ENCODE assay signal across 8 cellular contexts in genomic region chr3:13414040-13414729, GRCh38. TPM values are rescaled to one million over a fixed set of nuclear protein-coding genes. Genes with fewer than 3 reads are reported as not detected.
DNase-seq lines count a peak whose midpoint lies in the region; ATAC-seq and TF ChIP-seq lines count a peak whose summit lies in the region.

No MANE protein-coding gene starts in this region.

- H3K9me2 ChIP-seq in DOHH2 (replicated peaks; ENCODE audit: control insufficient read depth, low read length) = no peaks in the 10 kb centered on the region

- peaks cover 30% of the 10 kb centered on the region for H3F3A ChIP-seq in DOHH2 (ENCODE audit: control insufficient read depth, insufficient read depth)

- H3K27me3 Mint-ChIP-seq in activated CD4-positive, alpha-beta T cell treated with anti-CD3 and anti-CD28 coated beads for 36 hours = no peaks in the 10 kb centered on the region
- peaks cover 8% of the 10 kb centered on the region for H3K27me3 Mint-ChIP-seq in endodermal cell (ENCODE audit: insufficient read depth)

- DNase-seq in HL-60 (ENCODE audit: low read depth in 1 of 2, low spot score in 1 of 2) = peak; percentile 92 to 98
- DNase-seq in activated CD4-positive, alpha-beta T cell treated with anti-CD3 and anti-CD28 coated beads for 36 hours = peak; percentile 83
- DNase-seq in endodermal cell = no peak
- peak; percentile 53 to 58 for DNase-seq in stimulated activated CD4-positive, alpha-beta T cell treated with anti-CD3 and anti-CD28 coated beads, Interleukin-4, amount 100 ng/mL, for 4 hours
- no peak for DNase-seq in NCI-H2227 treated with DMSO at 0.1 percent for 48 hours (lab: John Stamatoyannopoulos, UW)
- no peak for DNase-seq in GM03348 (ENCODE audit: low spot score)

- H3K27ac Mint-ChIP-seq in activated CD4-positive, alpha-beta T cell treated with anti-CD3 and anti-CD28 coated beads for 36 hours = peak overlapping the region; percentile 96
- H3K27ac Mint-ChIP-seq in endodermal cell = peak overlapping the region; percentile 57

- peaks cover 99% of the 10 kb centered on the region for H3K79me2 ChIP-seq in DOHH2 (ENCODE audit: control insufficient read depth, low read length)

- H3K4me1 ChIP-seq in DOHH2 (ENCODE audit: control insufficient read depth, low read length) = peaks cover 58% of the 10 kb centered on the region
- H3K4me1 ChIP-seq in endodermal cell (ENCODE audit: control insufficient read depth, insufficient read depth, low read length) = no peaks in the 10 kb centered on the region

- peaks cover 43% of the 10 kb centered on the region for H3K36me3 Mint-ChIP-seq in activated CD4-positive, alpha-beta T cell treated with anti-CD3 and anti-CD28 coated beads for 36 hours (ENCODE audit: low read depth)
- peaks cover under 1% of the 10 kb centered on the region for H3K36me3 Mint-ChIP-seq in endodermal cell (ENCODE audit: low read depth)

- H3K4me2 ChIP-seq in DOHH2 (ENCODE audit: low read length) = peak overlapping the region; percentile 88

- H3K27ac ChIP-seq in DOHH2 (ENCODE audit: low read depth, low read length) (peak overlapping the region; percentile 80), HL-60 (replicated peaks) (peak overlapping the region; percentile 81), endodermal cell (ENCODE audit: low read depth, low read length) (no peak overlapping the region)

- 89 to 98% methylated on average over 6 to 14 of the region's 14 CpGs for WGBS in endodermal cell (ENCODE audit: insufficient coverage in 1 of 2, insufficient read length in 1 of 2), 2 experiments

- H3K9me3 Mint-ChIP-seq in activated CD4-positive, alpha-beta T cell treated with anti-CD3 and anti-CD28 coated beads for 36 hours (ENCODE audit: low read depth) = no peaks in the 10 kb centered on the region
- no peaks in the 10 kb centered on the region for H3K9me3 Mint-ChIP-seq in endodermal cell

- no peak overlapping the region for H3K9ac ChIP-seq in endodermal cell (ENCODE audit: extremely low read depth, low read length, poor library complexity, severe bottlenecking)

- CTCF ChIA-PET in activated CD4-positive, alpha-beta T cell treated with anti-CD3 and anti-CD28 coated beads for 36 hours (lab: Charles Lee) = interaction anchor here (1.2 kb wide), 1 partner anchor 70 kb away, joined by 3 read pairs; no protein-coding TSS in a partner anchor

- peaks cover 21% of the 10 kb centered on the region for H4K20me1 ChIP-seq in DOHH2 (ENCODE audit: control insufficient read depth, insufficient read depth, low read depth, low read length)

- intact Hi-C loops in activated CD4-positive, alpha-beta T cell treated with anti-CD3 and anti-CD28 coated beads for 36 hours (cut with DNase I, micrococcal nuclease) = loop anchor here in 1 of 2 experiments (1.0 to 10.0 kb wide), 3 partner anchors 37 to 991 kb away; partner anchors contain the start of genes LSM3, SLC6A6 and XPC

- TF ChIP-seq CTCF in DOHH2 (IDR thresholded peaks at IDR 0.05; ENCODE audit: low read depth, low read length, poor library complexity, severe bottlenecking) (no peak), HL-60 (IDR thresholded peaks at IDR 0.05; ENCODE audit: insufficient read depth, low read length) (no peak), endodermal cell (conservative IDR thresholded peaks at IDR 0.05) (no peak)

- peak; percentile 90 for ATAC-seq in GM21390 (IDR thresholded peaks at IDR 0.05; ENCODE audit: unreplicated experiment)
- ATAC-seq in activated CD4-positive, alpha-beta T cell treated with anti-CD3 and anti-CD28 coated beads for 36 hours = peak; percentile 86

- H3K9me3 ChIP-seq in DOHH2 (ENCODE audit: control insufficient read depth, insufficient read depth, low read length) (peaks cover 3% of the 10 kb centered on the region), endodermal cell (ENCODE audit: control insufficient read depth, low read length) (no peaks in the 10 kb centered on the region)

- H3K36me3 ChIP-seq in DOHH2 (ENCODE audit: control insufficient read depth, low read length) (peaks cover 66% of the 10 kb centered on the region), endodermal cell (ENCODE audit: control insufficient read depth, insufficient read depth, low read length) (no peaks in the 10 kb centered on the region)

- POLR2A ChIA-PET in activated CD4-positive, alpha-beta T cell treated with anti-CD3 and anti-CD28 coated beads for 36 hours (lab: Charles Lee) = no interaction called here

- H3K4me3 ChIP-seq in DOHH2 (ENCODE audit: low read length) = peak overlapping the region; percentile 88
- H3K4me3 ChIP-seq in HL-60 (replicated peaks; ENCODE audit: insufficient read depth, low read length) = peak overlapping the region; percentile 9; the same call in 1 of the 2 replicates
- no peak overlapping the region for H3K4me3 ChIP-seq in endodermal cell (ENCODE audit: low read length)

- H3K4me1 Mint-ChIP-seq in activated CD4-positive, alpha-beta T cell treated with anti-CD3 and anti-CD28 coated beads for 36 hours = peaks cover 51% of the 10 kb centered on the region
- H3K4me1 Mint-ChIP-seq in endodermal cell = peaks cover 12% of the 10 kb centered on the region

- H3K27me3 ChIP-seq in DOHH2 (ENCODE audit: control insufficient read depth, low read length) (no peaks in the 10 kb centered on the region), HL-60 (ENCODE audit: insufficient read depth, poor library complexity, severe bottlenecking) (no peaks in the 10 kb centered on the region), endodermal cell (ENCODE audit: control insufficient read depth, insufficient read depth, low read length, poor library complexity, severe bottlenecking) (peaks cover 10% of the 10 kb centered on the region)

- peak overlapping the region; percentile 69 for H3K4me3 Mint-ChIP-seq in activated CD4-positive, alpha-beta T cell treated with anti-CD3 and anti-CD28 coated beads for 36 hours
- no peak overlapping the region for H3K4me3 Mint-ChIP-seq in endodermal cell

RNA-seq across cellular contexts. Expression of gene NUP210, which starts 5.9 kb away (rescaled TPM):
- 100 to 1,000 TPM; 117 to 123 TPM for total RNA-seq in activated CD4-positive, alpha-beta T cell treated with anti-CD3 and anti-CD28 coated beads for 36 hours
- total RNA-seq in endodermal cell = 10 to 100 TPM; 43.0 to 62.3 TPM
- 39.4 TPM for polyA plus RNA-seq in endodermal cell (2013, experiment 1 of 2)
- 36.6 TPM for polyA plus RNA-seq in endodermal cell (2013, experiment 2 of 2)

Comparison
In these comparisons a context has a peak if more than half of its experiments do, and no peak if none do; other contexts are left out.
1. DNase-seq: peak in HL-60 (2 of 2), activated CD4-positive, alpha-beta T cell treated with anti-CD3 and anti-CD28 coated beads for 36 hours (single experiment) and stimulated activated CD4-positive, alpha-beta T cell treated with anti-CD3 and anti-CD28 coated beads, Interleukin-4, amount 100 ng/mL, for 4 hours (2 of 2); none in endodermal cell (single experiment), NCI-H2227 treated with DMSO at 0.1 percent for 48 hours (single experiment) and GM03348 (single experiment).